Comparison of ENCODE assay signal across 8 cellular contexts in the genomic region with DNA sequence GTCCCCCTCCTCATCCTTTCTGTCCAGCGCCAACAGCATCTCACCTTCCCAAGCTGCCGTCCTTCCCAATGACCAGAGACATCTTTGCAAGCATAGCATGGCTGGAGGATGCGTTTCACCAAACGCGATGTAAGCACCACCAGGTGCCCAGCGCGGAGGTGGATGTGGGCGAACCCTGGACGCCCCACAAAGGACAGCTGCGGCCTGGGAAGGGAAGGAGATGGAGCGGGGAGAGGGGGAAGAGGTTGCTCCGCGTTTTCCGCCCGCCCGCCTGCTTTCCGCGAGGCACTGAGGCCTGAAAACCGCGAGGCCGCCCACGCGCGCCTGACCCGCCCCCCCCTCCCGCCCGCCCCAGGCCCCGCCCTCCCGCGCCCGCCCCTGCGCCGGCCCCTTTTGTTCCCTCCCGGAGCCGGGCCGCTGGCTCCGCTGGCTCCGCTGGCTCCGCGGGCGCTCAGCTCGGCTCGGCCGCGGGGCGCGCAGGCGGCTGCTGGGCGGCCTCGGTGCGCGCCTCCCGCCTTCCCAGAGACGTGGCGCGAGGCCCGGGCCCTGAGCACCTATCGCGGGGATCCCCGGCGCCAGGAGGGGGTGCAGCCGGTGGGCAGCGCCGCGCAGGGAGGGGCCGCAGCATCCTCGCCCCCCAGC. TPM values are rescaled to one million over a fixed set of nuclear protein-coding genes. Genes with fewer than 3 reads are reported as not detected.
DNase-seq lines count a peak whose midpoint lies in the region; ATAC-seq and TF ChIP-seq lines count a peak whose summit lies in the region.

A gene (plus strand): TSS at position 390 of the 642 bp plus-strand sequence. CDS start 28,140 bp downstream, outside the sequence.

- ATAC-seq in GM19035 (IDR thresholded peaks at IDR 0.05; ENCODE audit: unreplicated experiment) (peak; percentile 52), RWPE2 (ENCODE audit: low read depth) (peak; percentile 86)

- H3K36me3 Mint-ChIP-seq in nephron progenitor cell (ENCODE audit: low read depth) = peaks cover 4% of the 10 kb centered on the region

- no peak within 1 kb of the TSS for H3K27ac Mint-ChIP-seq in nephron progenitor cell

- H3K27ac ChIP-seq in RWPE2 (ENCODE audit: poor library complexity, severe bottlenecking) = peak within 1 kb of the TSS; percentile 27

- DNase-seq in AG08396 (ENCODE audit: low spot score) (peak; percentile 95), HuH-7 (ENCODE audit: low spot score) (peak; percentile 83), RWPE2 (ENCODE audit: low spot score) (no peak), activated gamma-delta T cell (lab: John Stamatoyannopoulos, UW) (peak; percentile 66), fibroblast of villous mesenchyme (ENCODE audit: low read depth) (peak; percentile 82), nephron progenitor cell (peak; percentile 81)
- DNase-seq in stimulated activated naive CD4-positive, alpha-beta T cell treated with Interleukin-2 at 50 U/mL for 16 hours (lab: John Stamatoyannopoulos, UW) = peak; percentile 80

- H3K9me3 Mint-ChIP-seq in nephron progenitor cell = no peaks in the 10 kb centered on the region

- H3K4me3 Mint-ChIP-seq in nephron progenitor cell = peak within 1 kb of the TSS; percentile 88

- TF ChIP-seq CTCF in RWPE2 (IDR thresholded peaks at IDR 0.05; ENCODE audit: poor library complexity, severe bottlenecking) (no peak), fibroblast of villous mesenchyme (IDR thresholded peaks at IDR 0.05; ENCODE audit: insufficient read depth, low read depth, low read length) (no peak), nephron progenitor cell (IDR thresholded peaks at IDR 0.05) (no peak)

- peaks cover 35% of the 10 kb centered on the region for H3K4me1 Mint-ChIP-seq in nephron progenitor cell

- no peaks in the 10 kb centered on the region for H3K36me3 ChIP-seq in RWPE2 (ENCODE audit: low read depth)

- peak within 1 kb of the TSS; percentile 86 for H3K4me3 ChIP-seq in RWPE2 (ENCODE audit: severe bottlenecking)
- H3K4me3 ChIP-seq in fibroblast of villous mesenchyme (ENCODE audit: low read depth, low read length) = peak within 1 kb of the TSS; percentile 82

- H3K27me3 Mint-ChIP-seq in nephron progenitor cell (ENCODE audit: low read depth, poor library complexity) = peaks cover 26% of the 10 kb centered on the region

- H3K4me1 ChIP-seq in RWPE2 (ENCODE audit: insufficient read depth, poor library complexity, severe bottlenecking) = no peaks in the 10 kb centered on the region

- no peaks in the 10 kb centered on the region for H3K9me3 ChIP-seq in RWPE2 (ENCODE audit: severe bottlenecking)

- H3K27me3 ChIP-seq in RWPE2 (ENCODE audit: insufficient read depth, poor library complexity, severe bottlenecking) = no peaks in the 10 kb centered on the region

RNA-seq across cellular contexts. Expression of the gene that starts here (rescaled TPM):
- total RNA-seq in fibroblast of villous mesenchyme = 55.7 and 61.8 TPM in 2 replicates
